Comparison of ENCODE assay signal across 1 cellular context in genomic region chr10:74825371-74826141, GRCh38.
TF ChIP-seq lines count a peak whose summit lies in the region.

No MANE protein-coding gene starts in this region.

TF ChIP-seq in HEK293, 187 proteins besides CTCF, POLR2A, EP300 and RAD21 (continued from another document):
- 0 out of 2 replicates have a peak, but pooled peaks have one; percentile 70 for TF ChIP-seq PRDM2 (tag by site-specific recombination; IDR thresholded peaks at IDR 0.05; ENCODE audit: borderline replicate concordance)
- no peak for TF ChIP-seq ZNF133 (tag by site-specific recombination; IDR thresholded peaks at IDR 0.05)
- peak; percentile 55 for TF ChIP-seq ZNF146 (tag by site-specific recombination; IDR thresholded peaks at IDR 0.05)
- TF ChIP-seq ZNF112 (tag by site-specific recombination; IDR thresholded peaks at IDR 0.05) = no peak
- TF ChIP-seq MEIS1 (CRISPR knock-in tag; IDR thresholded peaks at IDR 0.05; ENCODE audit: borderline replicate concordance) = no peak
- TF ChIP-seq HOXA7 (CRISPR knock-in tag; IDR thresholded peaks at IDR 0.05; ENCODE audit: borderline replicate concordance) = no peak
- TF ChIP-seq, protein P1, sequence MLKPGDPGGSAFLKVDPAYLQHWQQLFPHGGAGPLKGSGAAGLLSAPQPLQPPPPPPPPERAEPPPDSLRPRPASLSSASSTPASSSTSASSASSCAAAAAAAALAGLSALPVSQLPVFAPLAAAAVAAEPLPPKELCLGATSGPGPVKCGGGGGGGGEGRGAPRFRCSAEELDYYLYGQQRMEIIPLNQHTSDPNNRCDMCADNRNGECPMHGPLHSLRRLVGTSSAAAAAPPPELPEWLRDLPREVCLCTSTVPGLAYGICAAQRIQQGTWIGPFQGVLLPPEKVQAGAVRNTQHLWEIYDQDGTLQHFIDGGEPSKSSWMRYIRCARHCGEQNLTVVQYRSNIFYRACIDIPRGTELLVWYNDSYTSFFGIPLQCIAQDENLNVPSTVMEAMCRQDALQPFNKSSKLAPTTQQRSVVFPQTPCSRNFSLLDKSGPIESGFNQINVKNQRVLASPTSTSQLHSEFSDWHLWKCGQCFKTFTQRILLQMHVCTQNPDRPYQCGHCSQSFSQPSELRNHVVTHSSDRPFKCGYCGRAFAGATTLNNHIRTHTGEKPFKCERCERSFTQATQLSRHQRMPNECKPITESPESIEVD (tag by site-specific recombination; IDR thresholded peaks at IDR 0.05) = peak; percentile 40; the same call in 1 of the 2 replicates
- TF ChIP-seq ZNF157 (tag by site-specific recombination; IDR thresholded peaks at IDR 0.05) = 0 out of 2 replicates have a peak, but pooled peaks have one; percentile 31
- no peak for TF ChIP-seq ZNF138 (tag by site-specific recombination; IDR thresholded peaks at IDR 0.05; ENCODE audit: borderline replicate concordance)
- no peak for TF ChIP-seq ZNF433 (tag by site-specific recombination; IDR thresholded peaks at IDR 0.05; ENCODE audit: low read depth)
- TF ChIP-seq ZNF302 (tag by site-specific recombination; IDR thresholded peaks at IDR 0.05; ENCODE audit: low read depth) = no peak
- TF ChIP-seq ZNF223 (tag by site-specific recombination; IDR thresholded peaks at IDR 0.05) = peak; percentile 99
- no peak for TF ChIP-seq ZNF211 (tag by site-specific recombination; IDR thresholded peaks at IDR 0.05; ENCODE audit: low read depth)
- TF ChIP-seq ZNF239 (tag by site-specific recombination; IDR thresholded peaks at IDR 0.05) = 0 out of 2 replicates have a peak, but pooled peaks have one; percentile 53
- TF ChIP-seq ZNF544 (tag by site-specific recombination; IDR thresholded peaks at IDR 0.05) = no peak
- peak; percentile 83; the same call in 1 of the 2 replicates for TF ChIP-seq ZNF629 (tag by site-specific recombination; IDR thresholded peaks at IDR 0.05)
- TF ChIP-seq ZNF548 (tag by site-specific recombination; IDR thresholded peaks at IDR 0.05) = 0 out of 2 replicates have a peak, but pooled peaks have one; percentile 41
- peak; percentile 74; the same call in 1 of the 2 replicates for TF ChIP-seq MZF1 (tag by site-specific recombination; IDR thresholded peaks at IDR 0.05; ENCODE audit: borderline replicate concordance)
- TF ChIP-seq ZNF768 (tag by site-specific recombination; IDR thresholded peaks at IDR 0.05) = no peak; the same call in 1 of the 2 replicates
- TF ChIP-seq ZNF350 (tag by site-specific recombination; IDR thresholded peaks at IDR 0.05) = no peak
- peak; percentile 94 for TF ChIP-seq ZBTB26 (tag by site-specific recombination; optimal IDR thresholded peaks at IDR 0.05)
- peak; percentile 72; the same call in 1 of the 2 replicates for TF ChIP-seq YY1 (tag by site-specific recombination; IDR thresholded peaks at IDR 0.05)
- TF ChIP-seq, protein P2, sequence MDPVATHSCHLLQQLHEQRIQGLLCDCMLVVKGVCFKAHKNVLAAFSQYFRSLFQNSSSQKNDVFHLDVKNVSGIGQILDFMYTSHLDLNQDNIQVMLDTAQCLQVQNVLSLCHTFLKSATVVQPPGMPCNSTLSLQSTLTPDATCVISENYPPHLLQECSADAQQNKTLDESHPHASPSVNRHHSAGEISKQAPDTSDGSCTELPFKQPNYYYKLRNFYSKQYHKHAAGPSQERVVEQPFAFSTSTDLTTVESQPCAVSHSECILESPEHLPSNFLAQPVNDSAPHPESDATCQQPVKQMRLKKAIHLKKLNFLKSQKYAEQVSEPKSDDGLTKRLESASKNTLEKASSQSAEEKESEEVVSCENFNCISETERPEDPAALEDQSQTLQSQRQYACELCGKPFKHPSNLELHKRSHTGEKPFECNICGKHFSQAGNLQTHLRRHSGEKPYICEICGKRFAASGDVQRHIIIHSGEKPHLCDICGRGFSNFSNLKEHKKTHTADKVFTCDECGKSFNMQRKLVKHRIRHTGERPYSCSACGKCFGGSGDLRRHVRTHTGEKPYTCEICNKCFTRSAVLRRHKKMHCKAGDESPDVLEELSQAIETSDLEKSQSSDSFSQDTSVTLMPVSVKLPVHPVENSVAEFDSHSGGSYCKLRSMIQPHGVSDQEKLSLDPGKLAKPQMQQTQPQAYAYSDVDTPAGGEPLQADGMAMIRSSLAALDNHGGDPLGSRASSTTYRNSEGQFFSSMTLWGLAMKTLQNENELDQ (tag by site-specific recombination; IDR thresholded peaks at IDR 0.05; ENCODE audit: low read depth) = no peak
- peak; percentile 78 for TF ChIP-seq ZNF660 (tag by site-specific recombination; IDR thresholded peaks at IDR 0.05)
- TF ChIP-seq ZNF404 (tag by site-specific recombination; IDR thresholded peaks at IDR 0.05) = no peak
- TF ChIP-seq ZNF19 (tag by site-specific recombination; IDR thresholded peaks at IDR 0.05; ENCODE audit: low read depth) = no peak
- TF ChIP-seq ZNF776 (tag by site-specific recombination; IDR thresholded peaks at IDR 0.05; ENCODE audit: borderline replicate concordance) = no peak
- TF ChIP-seq ZFP3 (tag by site-specific recombination; IDR thresholded peaks at IDR 0.05; ENCODE audit: low read depth) = no peak
- peak; percentile 79 for TF ChIP-seq ZBTB48 (tag by site-specific recombination; IDR thresholded peaks at IDR 0.05)
- TF ChIP-seq, protein P3, sequence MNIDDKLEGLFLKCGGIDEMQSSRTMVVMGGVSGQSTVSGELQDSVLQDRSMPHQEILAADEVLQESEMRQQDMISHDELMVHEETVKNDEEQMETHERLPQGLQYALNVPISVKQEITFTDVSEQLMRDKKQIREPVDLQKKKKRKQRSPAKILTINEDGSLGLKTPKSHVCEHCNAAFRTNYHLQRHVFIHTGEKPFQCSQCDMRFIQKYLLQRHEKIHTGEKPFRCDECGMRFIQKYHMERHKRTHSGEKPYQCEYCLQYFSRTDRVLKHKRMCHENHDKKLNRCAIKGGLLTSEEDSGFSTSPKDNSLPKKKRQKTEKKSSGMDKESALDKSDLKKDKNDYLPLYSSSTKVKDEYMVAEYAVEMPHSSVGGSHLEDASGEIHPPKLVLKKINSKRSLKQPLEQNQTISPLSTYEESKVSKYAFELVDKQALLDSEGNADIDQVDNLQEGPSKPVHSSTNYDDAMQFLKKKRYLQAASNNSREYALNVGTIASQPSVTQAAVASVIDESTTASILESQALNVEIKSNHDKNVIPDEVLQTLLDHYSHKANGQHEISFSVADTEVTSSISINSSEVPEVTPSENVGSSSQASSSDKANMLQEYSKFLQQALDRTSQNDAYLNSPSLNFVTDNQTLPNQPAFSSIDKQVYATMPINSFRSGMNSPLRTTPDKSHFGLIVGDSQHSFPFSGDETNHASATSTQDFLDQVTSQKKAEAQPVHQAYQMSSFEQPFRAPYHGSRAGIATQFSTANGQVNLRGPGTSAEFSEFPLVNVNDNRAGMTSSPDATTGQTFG (tag by site-specific recombination; IDR thresholded peaks at IDR 0.05; ENCODE audit: borderline replicate concordance) = no peak
- 0 out of 2 replicates have a peak, but pooled peaks have one; percentile 42 for TF ChIP-seq ZNF658 (tag by site-specific recombination; IDR thresholded peaks at IDR 0.05)
- TF ChIP-seq ZFP69B (tag by site-specific recombination; IDR thresholded peaks at IDR 0.05) = peak; percentile 90
- peak; percentile 97 for TF ChIP-seq KLF16 (tag by site-specific recombination; IDR thresholded peaks at IDR 0.05)
- no peak for TF ChIP-seq TRIM28 (IDR thresholded peaks at IDR 0.05; ENCODE audit: borderline replicate concordance, low read length)
- TF ChIP-seq KLF17 (tag by site-specific recombination; IDR thresholded peaks at IDR 0.05) = peak; percentile 98
- TF ChIP-seq, protein P4, sequence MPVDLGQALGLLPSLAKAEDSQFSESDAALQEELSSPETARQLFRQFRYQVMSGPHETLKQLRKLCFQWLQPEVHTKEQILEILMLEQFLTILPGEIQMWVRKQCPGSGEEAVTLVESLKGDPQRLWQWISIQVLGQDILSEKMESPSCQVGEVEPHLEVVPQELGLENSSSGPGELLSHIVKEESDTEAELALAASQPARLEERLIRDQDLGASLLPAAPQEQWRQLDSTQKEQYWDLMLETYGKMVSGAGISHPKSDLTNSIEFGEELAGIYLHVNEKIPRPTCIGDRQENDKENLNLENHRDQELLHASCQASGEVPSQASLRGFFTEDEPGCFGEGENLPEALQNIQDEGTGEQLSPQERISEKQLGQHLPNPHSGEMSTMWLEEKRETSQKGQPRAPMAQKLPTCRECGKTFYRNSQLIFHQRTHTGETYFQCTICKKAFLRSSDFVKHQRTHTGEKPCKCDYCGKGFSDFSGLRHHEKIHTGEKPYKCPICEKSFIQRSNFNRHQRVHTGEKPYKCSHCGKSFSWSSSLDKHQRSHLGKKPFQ (tag by site-specific recombination; IDR thresholded peaks at IDR 0.05) = peak; percentile 66
- no peak for TF ChIP-seq ZNF747 (tag by site-specific recombination; IDR thresholded peaks at IDR 0.05)
- peak; percentile 85 for TF ChIP-seq GFI1B (tag by site-specific recombination; IDR thresholded peaks at IDR 0.05)
- TF ChIP-seq ZNF610 (tag by site-specific recombination; IDR thresholded peaks at IDR 0.05; ENCODE audit: borderline replicate concordance) = peak; percentile 88
- TF ChIP-seq, protein P5, sequence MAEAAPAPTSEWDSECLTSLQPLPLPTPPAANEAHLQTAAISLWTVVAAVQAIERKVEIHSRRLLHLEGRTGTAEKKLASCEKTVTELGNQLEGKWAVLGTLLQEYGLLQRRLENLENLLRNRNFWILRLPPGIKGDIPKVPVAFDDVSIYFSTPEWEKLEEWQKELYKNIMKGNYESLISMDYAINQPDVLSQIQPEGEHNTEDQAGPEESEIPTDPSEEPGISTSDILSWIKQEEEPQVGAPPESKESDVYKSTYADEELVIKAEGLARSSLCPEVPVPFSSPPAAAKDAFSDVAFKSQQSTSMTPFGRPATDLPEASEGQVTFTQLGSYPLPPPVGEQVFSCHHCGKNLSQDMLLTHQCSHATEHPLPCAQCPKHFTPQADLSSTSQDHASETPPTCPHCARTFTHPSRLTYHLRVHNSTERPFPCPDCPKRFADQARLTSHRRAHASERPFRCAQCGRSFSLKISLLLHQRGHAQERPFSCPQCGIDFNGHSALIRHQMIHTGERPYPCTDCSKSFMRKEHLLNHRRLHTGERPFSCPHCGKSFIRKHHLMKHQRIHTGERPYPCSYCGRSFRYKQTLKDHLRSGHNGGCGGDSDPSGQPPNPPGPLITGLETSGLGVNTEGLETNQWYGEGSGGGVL (tag by site-specific recombination; IDR thresholded peaks at IDR 0.05) = peak; percentile 98
- TF ChIP-seq ZNF600 (tag by site-specific recombination; IDR thresholded peaks at IDR 0.05) = peak; percentile 98
- TF ChIP-seq ZNF501 (tag by site-specific recombination; IDR thresholded peaks at IDR 0.05) = peak; percentile 94
- peak; percentile 35 for TF ChIP-seq ZNF585B (tag by site-specific recombination; IDR thresholded peaks at IDR 0.05)
